ENCODE assay signal across 15 cellular contexts in genomic region chr7:30906014-30906413, GRCh38. TPM values are rescaled to one million over a fixed set of nuclear protein-coding genes. Genes with fewer than 3 reads are reported as not detected.
DNase-seq lines count a peak whose midpoint lies in the region; ATAC-seq and TF ChIP-seq lines count a peak whose summit lies in the region.
"Had no signal": no experiment of that assay in that cellular context is flagged by ENCODE, and none has a peak within 500 bp of the region (broad histone marks: within the 10 kb centered on the region; RNA-seq: fewer than 3 reads in every experiment).

No MANE protein-coding gene starts in this region.

- H3K4me3 ChIP-seq in adipocyte (ENCODE audit: low read length): no peak overlapping the region
- H3K4me3 ChIP-seq in mesendoderm (ENCODE audit: low read length): no peak overlapping the region
- H3K4me3 ChIP-seq in thoracic aorta: no peak overlapping the region
- no peak overlapping the region for H3K4me3 ChIP-seq in MM.1S (ENCODE audit: low read length)
- H3K4me3 ChIP-seq: adrenal gland, colonic mucosa had no signal

- WGBS in mesendoderm (ENCODE audit: extremely low coverage, insufficient coverage, low lambda C conversion rate): no CpG with 5 or more reads among the region's 7 CpGs

- no peak overlapping the region for H3K4me2 ChIP-seq in mesendoderm (ENCODE audit: low read length)
- no peak overlapping the region for H3K4me2 ChIP-seq in MM.1S (ENCODE audit: low read depth, low read length)

- no peak overlapping the region for H3K23ac ChIP-seq in mesendoderm (ENCODE audit: low read length)

- H2BK5ac ChIP-seq in mesendoderm (ENCODE audit: low read length): no peak overlapping the region

- H2BK15ac ChIP-seq in mesendoderm (replicated peaks; ENCODE audit: low read depth): no peak overlapping the region

- no peak overlapping the region for H3K27ac ChIP-seq in mesendoderm (ENCODE audit: low read depth, low read length)
- H3K27ac ChIP-seq in thoracic aorta: peak overlapping the region; percentile 90 to 98
- no peak overlapping the region for H3K27ac ChIP-seq in MM.1S (ENCODE audit: low read length)
- H3K27ac ChIP-seq: colonic mucosa had no signal

- H3K9me3 ChIP-seq in adipocyte (ENCODE audit: control insufficient read depth, low read length): no peaks in the 10 kb centered on the region
- H3K9me3 ChIP-seq in thoracic aorta: no peaks in the 10 kb centered on the region
- H3K9me3 ChIP-seq in MM.1S (replicated peaks; ENCODE audit: insufficient read depth, low read length): no peaks in the 10 kb centered on the region
- H3K9me3 ChIP-seq: adrenal gland, colonic mucosa had no signal

- no peak overlapping the region for H3K18ac ChIP-seq in mesendoderm (ENCODE audit: low read length)

- no peaks in the 10 kb centered on the region for H3F3A ChIP-seq in MM.1S (ENCODE audit: insufficient read depth, low read length)

- no peak overlapping the region for H3K4ac ChIP-seq in mesendoderm (ENCODE audit: low read depth, low read length)

- DNase-seq in HT-29 (ENCODE audit: low spot score): peak; percentile 34
- DNase-seq in adipocyte (ENCODE audit: low read depth): peak; percentile 34
- no peak for DNase-seq in mesendoderm
- no peak for DNase-seq in thoracic aorta (ENCODE audit: low spot score)
- no peak for DNase-seq in glomerular visceral epithelial cell (ENCODE audit: extremely low spot score)
- no peak for DNase-seq in RPMI8226
- DNase-seq in MM.1S: no peak
- DNase-seq: activated T-cell treated with anti-CD3 and anti-CD28 coated beads, Interleukin-2, amount 50 U/mL, for 48 hours; NCI-H446 had no signal

- H2BK120ac ChIP-seq in mesendoderm (ENCODE audit: low read depth, low read length): no peak overlapping the region

- H3K4me1 ChIP-seq in adipocyte (ENCODE audit: control insufficient read depth, insufficient read depth, low read length) (peaks cover 40% of the 10 kb centered on the region), mesendoderm (ENCODE audit: control insufficient read depth, low read depth, low read length) (no peaks in the 10 kb centered on the region), thoracic aorta (ENCODE audit: control insufficient read depth in 1 of 2, low read depth in 2 of 2) (peaks cover 33 to 66% of the 10 kb centered on the region in 2 donors), MM.1S (ENCODE audit: low read length) (no peaks in the 10 kb centered on the region)

- TF ChIP-seq CTCF in thoracic aorta (IDR thresholded peaks at IDR 0.05) (no peak), MM.1S (IDR thresholded peaks at IDR 0.05; ENCODE audit: low read length) (no peak)

- H3K36me3 ChIP-seq in adipocyte (ENCODE audit: control insufficient read depth, insufficient read depth, low read length, severe bottlenecking) (no peaks in the 10 kb centered on the region), mesendoderm (ENCODE audit: control insufficient read depth, insufficient read depth, low read length) (no peaks in the 10 kb centered on the region), thoracic aorta (no peaks in the 10 kb centered on the region), MM.1S (replicated peaks; ENCODE audit: insufficient read depth, low read length) (no peaks in the 10 kb centered on the region)
- H3K36me3 ChIP-seq: adrenal gland, colonic mucosa had no signal

- H3K79me1 ChIP-seq in mesendoderm (ENCODE audit: low read length): no peaks in the 10 kb centered on the region

- no peak overlapping the region for H4K5ac ChIP-seq in mesendoderm (ENCODE audit: low read length)

- no peak overlapping the region for H2AK5ac ChIP-seq in mesendoderm (ENCODE audit: low read length)

- peak overlapping the region; percentile 65 for H3K9ac ChIP-seq in adipocyte (ENCODE audit: low read length)
- no peak overlapping the region for H3K9ac ChIP-seq in mesendoderm (ENCODE audit: low read length)
- H3K9ac ChIP-seq in MM.1S (ENCODE audit: low read length): no peak overlapping the region

- H3K79me2 ChIP-seq in mesendoderm (ENCODE audit: control insufficient read depth, insufficient read depth, low read length) (no peaks in the 10 kb centered on the region), MM.1S (ENCODE audit: low read length) (no peaks in the 10 kb centered on the region)

- H3K9me2 ChIP-seq in MM.1S (replicated peaks; ENCODE audit: insufficient read depth, low read length): no peaks in the 10 kb centered on the region

- ATAC-seq in thoracic aorta (ENCODE audit: insufficient number of reproducible peaks, low FRiP score, low read depth): no peak

- H3K56ac ChIP-seq in mesendoderm (ENCODE audit: low read length): peak overlapping the region; percentile 46

- no peaks in the 10 kb centered on the region for H4K20me1 ChIP-seq in MM.1S (ENCODE audit: insufficient read depth, low read length)

- H3K27me3 ChIP-seq in adipocyte (replicated peaks; ENCODE audit: control insufficient read depth, insufficient read depth, low read length) (no peaks in the 10 kb centered on the region), mesendoderm (ENCODE audit: insufficient read depth, low read length, poor library complexity) (no peaks in the 10 kb centered on the region), thoracic aorta (replicated peaks; ENCODE audit: insufficient read depth) (no peaks in the 10 kb centered on the region), MM.1S (replicated peaks; ENCODE audit: insufficient read depth, low read length) (no peaks in the 10 kb centered on the region)
- H3K27me3 ChIP-seq: adrenal gland, colonic mucosa had no signal

- no peak overlapping the region for H2AFZ ChIP-seq in MM.1S (ENCODE audit: low read length)

- no peak overlapping the region for H4K8ac ChIP-seq in mesendoderm (ENCODE audit: low read depth, low read length)

RNA-seq across cellular contexts. Expression of gene AQP1, which starts 5.6 kb away (rescaled TPM):
- 8.2 and 9.8 TPM in 2 replicates for total RNA-seq in HT-29 (2014; rRNA removed; shearing (Covaris generic))
- not detected for polyA plus RNA-seq in mesendoderm (2013, experiment 1 of 2)
- polyA plus RNA-seq in mesendoderm (2013, experiment 2 of 2): not detected
- 1,000 to 10,000 TPM; 1,262 to 1,768 TPM for total RNA-seq in thoracic aorta
- total RNA-seq: G401 had no signal
- polyA plus RNA-seq: IgD-negative memory B cell had no signal

RNA-seq across cellular contexts. Expression of gene GHRHR, which starts 57.7 kb away (rescaled TPM):
- total RNA-seq in HT-29 (2014; rRNA removed; shearing (Covaris generic)): not detected in 2 replicates
- polyA plus RNA-seq in mesendoderm (2013, experiment 1 of 2): 1.7 TPM
- polyA plus RNA-seq in mesendoderm (2013, experiment 2 of 2): 2.4 TPM
- not detected for total RNA-seq in thoracic aorta
- total RNA-seq: colonic mucosa, fibroblast of lung, G401, mesothelial cell of epicardium had no signal
- polyA plus RNA-seq: fibroblast of lung, IgD-negative memory B cell had no signal

Comparison
In these comparisons a context has a peak if more than half of its experiments do, and no peak if none do; other contexts are left out.
1. DNase-seq: peak in HT-29 (single experiment) and adipocyte (single experiment); none in mesendoderm (single experiment), thoracic aorta (single experiment), glomerular visceral epithelial cell (single experiment), RPMI8226 (single experiment) and MM.1S (single experiment).
2. H3K27ac ChIP-seq: peak in thoracic aorta (2 of 2); none in mesendoderm (single experiment) and MM.1S (single experiment).
3. RNA of gene AQP1, which starts 5.6 kb away (total RNA-seq): 1,262 to 1,768 TPM in thoracic aorta; 8.2 to 9.8 TPM in HT-29; every median in the first group is over 100 times any median in the second.